10 cellular contexts compared by ENCODE assay signal in the genomic region with DNA sequence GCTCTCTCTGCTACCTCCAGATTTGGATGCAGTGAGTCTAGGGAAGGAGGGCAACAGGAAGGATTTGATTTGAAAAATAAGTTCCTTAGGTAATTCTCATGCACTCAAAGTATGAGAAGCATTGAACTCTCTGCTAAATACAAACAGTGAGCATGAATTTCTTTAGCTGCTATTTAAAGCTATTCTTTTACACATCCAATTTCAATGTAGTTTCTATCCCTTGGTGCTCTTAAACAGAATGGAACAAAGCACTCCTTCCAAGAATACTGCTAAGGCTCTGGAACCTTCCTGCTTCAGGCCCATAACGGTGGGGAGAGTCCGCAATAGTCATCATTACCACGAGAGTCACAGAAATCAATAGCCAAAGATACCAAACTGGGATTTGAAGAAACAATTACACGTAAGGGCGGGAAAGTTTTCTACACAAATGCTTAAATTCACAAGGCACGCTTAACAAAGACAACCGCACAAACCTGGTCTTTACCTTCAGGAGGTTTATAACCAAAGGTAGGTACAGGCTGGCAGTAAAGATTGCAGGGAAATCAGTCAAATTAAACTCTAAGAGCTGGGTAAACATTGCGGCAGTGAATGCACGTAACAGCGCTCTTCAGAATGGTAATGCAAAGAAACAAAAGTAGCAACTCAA.
DNase-seq lines count a peak whose midpoint lies in the region; ATAC-seq and TF ChIP-seq lines count a peak whose summit lies in the region.
"Had no signal": no experiment of that assay in that cellular context is flagged by ENCODE, and none has a peak within 500 bp of the region (broad histone marks: within the 10 kb centered on the region; RNA-seq: fewer than 3 reads in every experiment).

No MANE protein-coding gene starts in this region.

- in situ Hi-C loops in mammary epithelial cell (cut with MboI; ENCODE audit: low sequenced_read_pairs in 2 of 2) = loop anchor here in 1 of 2 donors (25.0 kb wide), 1 partner anchor 284 kb away; no protein-coding TSS in a partner anchor

- no peak overlapping the region for H3K4me2 ChIP-seq in mammary epithelial cell (ENCODE audit: insufficient read depth, low read depth, low read length)
- no peak overlapping the region for H3K4me2 ChIP-seq in mesenchymal stem cell (ENCODE audit: low read length, poor library complexity, severe bottlenecking)

- no peak overlapping the region for H2AK5ac ChIP-seq in mesenchymal stem cell (ENCODE audit: low read length, severe bottlenecking)

- no peaks in the 10 kb centered on the region for H3K36me3 ChIP-seq in breast epithelium
- no peaks in the 10 kb centered on the region for H3K36me3 ChIP-seq in mammary epithelial cell (ENCODE audit: insufficient read depth, low read length)
- no peaks in the 10 kb centered on the region for H3K36me3 ChIP-seq in mesenchymal stem cell (ENCODE audit: control insufficient read depth in 1 of 2, insufficient read depth in 2 of 2, low read depth in 1 of 2, low read length in 2 of 2)
- H3K36me3 ChIP-seq in upper lobe of left lung = no peaks in the 10 kb centered on the region

- H2BK120ac ChIP-seq in mesenchymal stem cell (ENCODE audit: low read depth, low read length) = no peak overlapping the region

- no peak overlapping the region for H3K18ac ChIP-seq in mesenchymal stem cell (ENCODE audit: low read depth in 1 of 2, low read length in 2 of 2)

- H3K4ac ChIP-seq in mesenchymal stem cell (ENCODE audit: low read depth in 1 of 2, low read length in 2 of 2) = no peak overlapping the region

- H4K20me1 ChIP-seq in mammary epithelial cell (ENCODE audit: insufficient read depth, low read length) = no peaks in the 10 kb centered on the region

- peaks cover 0 to 4% of the 10 kb centered on the region in 2 donors for H3K4me1 ChIP-seq in breast epithelium
- H3K4me1 ChIP-seq in mammary epithelial cell (ENCODE audit: insufficient read depth, low read length) = peaks cover 4% of the 10 kb centered on the region
- H3K4me1 ChIP-seq in mesenchymal stem cell (ENCODE audit: control insufficient read depth, insufficient read depth, low read depth, low read length) = no peaks in the 10 kb centered on the region
- H3K4me1 ChIP-seq in upper lobe of left lung = peaks cover 29 to 57% (median 38%) of the 10 kb centered on the region in 4 donors

- TF ChIP-seq POLR2A in breast epithelium (IDR thresholded peaks at IDR 0.05) = no peak
- peak in 1 of 4 donors; percentile 35 for TF ChIP-seq POLR2A in upper lobe of left lung (IDR thresholded peaks at IDR 0.05)

- BruUV-seq in mammary epithelial cell (replicated peaks; lab: Mats Ljungman, UMichigan) = no TSS peak

- ATAC-seq in upper lobe of left lung (ENCODE audit: low FRiP score in 2 of 2) (no peak), GM18519 (IDR thresholded peaks at IDR 0.05; ENCODE audit: low FRiP score, unreplicated experiment) (no peak), HG02610 (IDR thresholded peaks at IDR 0.05; ENCODE audit: unreplicated experiment) (no peak), GM21526 (IDR thresholded peaks at IDR 0.05; ENCODE audit: low FRiP score, unreplicated experiment) (no peak)

- 91% methylated on average over 10 of the region's 10 CpGs for WGBS in mammary epithelial cell (ENCODE audit: low coverage, missing lambda C conversion rate)
- 85% methylated on average over 9 of the region's 10 CpGs for WGBS in mesenchymal stem cell
- WGBS in upper lobe of left lung, 2 donors = 65 to 73% methylated on average over 10 of the region's 10 CpGs

- intact Hi-C loops in breast epithelium (cut with DNase I; ENCODE audit: low total_unique reads) = no loop called here
- intact Hi-C loops in mammary epithelial cell (cut with micrococcal nuclease) = no loop called here

- CTCF ChIA-PET in mammary epithelial cell (lab: Charles Lee; ENCODE audit: low non-redundant PET) = no interaction called here

- TF ChIP-seq CTCF in breast epithelium (IDR thresholded peaks at IDR 0.05) (no peak), mammary epithelial cell (conservative IDR thresholded peaks at IDR 0.05 in 1 of 2, IDR thresholded peaks at IDR 0.05 in 1 of 2; ENCODE audit: extremely low read depth in 1 of 2, insufficient read depth in 1 of 2, low read depth in 1 of 2, low read length in 2 of 2) (no peak), upper lobe of left lung (IDR thresholded peaks at IDR 0.05) (no peak)

- H3K27me3 ChIP-seq in breast epithelium (no peaks in the 10 kb centered on the region), mammary epithelial cell (ENCODE audit: insufficient read depth, low read length) (no peaks in the 10 kb centered on the region), mesenchymal stem cell (ENCODE audit: control insufficient read depth in 1 of 2, insufficient read depth in 1 of 2, low read length in 2 of 2) (no peaks in the 10 kb centered on the region), upper lobe of left lung (no peaks in the 10 kb centered on the region)

- H3K9me3 ChIP-seq in breast epithelium (no peaks in the 10 kb centered on the region), mammary epithelial cell (replicated peaks; ENCODE audit: insufficient read depth, low read length) (no peaks in the 10 kb centered on the region), mesenchymal stem cell (ENCODE audit: control insufficient read depth, low read length) (no peaks in the 10 kb centered on the region), upper lobe of left lung (no peaks in the 10 kb centered on the region)

- H2AFZ ChIP-seq in mammary epithelial cell (ENCODE audit: low read depth, low read length) = no peak overlapping the region
- no peak overlapping the region for H2AFZ ChIP-seq in mesenchymal stem cell (ENCODE audit: low read depth, low read length)

- H2BK12ac ChIP-seq in mesenchymal stem cell (ENCODE audit: low read length in 2 of 2) = no peak overlapping the region

- H2BK15ac ChIP-seq in mesenchymal stem cell (ENCODE audit: low read depth, poor library complexity, severe bottlenecking) = no peak overlapping the region

- H3K79me1 ChIP-seq in mesenchymal stem cell (replicated peaks; ENCODE audit: low read length, poor library complexity, severe bottlenecking) = peaks cover 4% of the 10 kb centered on the region

- no peak for DNase-seq in breast epithelium (ENCODE audit: low spot score in 2 of 2)
- DNase-seq in mammary epithelial cell = no peak
- DNase-seq in mesenchymal stem cell = no peak
- DNase-seq in upper lobe of left lung = no peak
- DNase-seq: activated naive CD4-positive, alpha-beta T cell treated with anti-CD3 and anti-CD28 coated beads, Interleukin-2, amount 50 U/mL, for 16 hours; SHP77 had no signal

- H3K79me2 ChIP-seq in mammary epithelial cell (ENCODE audit: insufficient read depth, low read length) = no peaks in the 10 kb centered on the region

- no peak overlapping the region for H3K23ac ChIP-seq in mesenchymal stem cell (ENCODE audit: low read length in 2 of 2)

- H4K8ac ChIP-seq in mesenchymal stem cell (ENCODE audit: low read length) = no peak overlapping the region

- H2BK5ac ChIP-seq in mesenchymal stem cell (ENCODE audit: low read depth, low read length, poor library complexity, severe bottlenecking) = no peak overlapping the region

- H3K9ac ChIP-seq in mammary epithelial cell (ENCODE audit: insufficient read depth, low read length) = no peak overlapping the region
- peak overlapping the region; percentile 94 for H3K9ac ChIP-seq in mesenchymal stem cell (ENCODE audit: low read length)

- H3K4me3 ChIP-seq in breast epithelium = peak overlapping the region; percentile 43 to 66 (median 60)
- H3K4me3 ChIP-seq in mammary epithelial cell (replicated peaks in 1 of 3; ENCODE audit: insufficient read depth in 1 of 3, low read depth in 2 of 3, low read length in 3 of 3) = no peak overlapping the region
- H3K4me3 ChIP-seq in mesenchymal stem cell (ENCODE audit: insufficient read depth in 1 of 2, low read depth in 1 of 2, low read length in 2 of 2) = peak overlapping the region in 1 of 2 experiments; percentile 87
- H3K4me3 ChIP-seq in upper lobe of left lung = peak overlapping the region; percentile 7 to 58 (median 50)

- H3K14ac ChIP-seq in mesenchymal stem cell (ENCODE audit: low read length in 2 of 2) = no peak overlapping the region

- H3K27ac ChIP-seq in breast epithelium (peak overlapping the region; percentile 45 to 46), mammary epithelial cell (ENCODE audit: insufficient read depth, low read depth, low read length) (no peak overlapping the region), angular gyrus (ENCODE audit: low read depth, low read length) (peak overlapping the region; percentile 31), mesenchymal stem cell (ENCODE audit: low read length, poor library complexity, severe bottlenecking) (no peak overlapping the region), upper lobe of left lung (peak overlapping the region; percentile 78 to 88 (median 86))

- peak in 2 of 4 donors; percentile 14 to 25 for TF ChIP-seq EP300 in upper lobe of left lung (IDR thresholded peaks at IDR 0.05)

- H4K91ac ChIP-seq in mesenchymal stem cell (ENCODE audit: low read length) = no peak overlapping the region

- dilution Hi-C loops in mammary epithelial cell (cut with HindIII; ENCODE audit: low sequenced_read_pairs) = loop anchor here (25.0 kb wide), 1 partner anchor 191 kb away; no protein-coding TSS in a partner anchor

Comparison
In these comparisons a context has a peak if more than half of its experiments do, and no peak if none do; other contexts are left out.
1. H3K27ac ChIP-seq: peak in breast epithelium (2 of 2), angular gyrus (single experiment) and upper lobe of left lung (4 of 4); none in mammary epithelial cell (single experiment) and mesenchymal stem cell (single experiment).
2. H3K4me3 ChIP-seq: peak in breast epithelium (3 of 3) and upper lobe of left lung (4 of 4); none in mammary epithelial cell (0 of 3).